Comparison of ENCODE assay signal across 16 cellular contexts in the genomic region with DNA sequence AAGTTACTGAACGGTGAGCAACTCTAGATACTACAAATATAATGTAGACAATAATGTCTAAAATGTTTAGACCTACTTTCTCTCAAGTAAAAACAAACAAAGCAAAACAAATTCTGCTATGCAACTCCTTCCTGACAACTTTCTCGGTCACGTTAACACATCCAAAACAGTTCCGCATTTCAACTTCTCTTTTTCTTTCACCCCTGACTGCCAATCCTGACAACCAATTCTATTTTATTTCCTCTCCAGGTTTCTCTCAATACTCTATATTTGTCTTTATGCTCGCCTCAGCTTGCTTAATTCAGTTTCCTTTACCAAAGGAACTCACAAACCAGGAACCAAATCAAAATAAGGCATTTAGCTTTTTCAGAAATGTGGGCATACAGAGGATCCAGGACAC.
DNase-seq lines count a peak whose midpoint lies in the region; ATAC-seq and FAIRE-seq lines count a peak whose summit lies in the region.
"Had no signal": no experiment of that assay in that cellular context is flagged by ENCODE, and none has a peak within 500 bp of the region (broad histone marks: within the 10 kb centered on the region; RNA-seq: fewer than 3 reads in every experiment).

No MANE protein-coding gene starts in this region.

- FAIRE-seq in GM19239 (lab: Jason Lieb, UNC): no peak
- FAIRE-seq: astrocyte had no signal

- ATAC-seq in GM18858 (IDR thresholded peaks at IDR 0.05; ENCODE audit: unreplicated experiment) (peak; percentile 62), left lobe of liver (no peak)

- DNase-seq in KG1 (lab: John Stamatoyannopoulos, UW) (peak; percentile 6), SKM-1 treated with dmso at 0.1 percent for 144 hours (lab: John Stamatoyannopoulos, UW; ENCODE audit: unreplicated experiment) (peak; percentile 95), putamen (ENCODE audit: low spot score) (peak; percentile 21), cortex of kidney (lab: John Stamatoyannopoulos, UW) (no peak), GM19239 (ENCODE audit: insufficient read length, low spot score) (no peak), left lobe of liver (ENCODE audit: low spot score) (no peak)
- DNase-seq: activated CD4-positive, alpha-beta T cell treated with anti-CD3 and anti-CD28 coated beads, Interleukin-2, amount 10 ng/mL, durations not matched to agents 24 days and 14 days; activated CD8-positive, alpha-beta memory T cell treated with anti-CD3 and anti-CD28 coated beads, Interleukin-2, amount 50 U/mL, for 4 hours; activated naive CD4-positive, alpha-beta T cell treated with Interleukin-2 at 50 U/mL for 16 hours; HFFc6; NCI-H1417; NCI-H345; stimulated activated naive B cell treated with anti-CD40 and anti-IgM and Interleukin-4, amounts not matched to agents 10 μg/mL and 1 μg/mL and 100 μg/mL, for 72 hours; thyroid gland had no signal

Comparison
In these comparisons a context has a peak if more than half of its experiments do, and no peak if none do; other contexts are left out.
1. DNase-seq: peak in KG1 (single experiment), SKM-1 treated with dmso at 0.1 percent for 144 hours (single experiment) and putamen (single experiment); none in cortex of kidney (single experiment), GM19239 (single experiment) and left lobe of liver (single experiment).